33 cellular contexts compared by ENCODE assay signal in the genomic region with DNA sequence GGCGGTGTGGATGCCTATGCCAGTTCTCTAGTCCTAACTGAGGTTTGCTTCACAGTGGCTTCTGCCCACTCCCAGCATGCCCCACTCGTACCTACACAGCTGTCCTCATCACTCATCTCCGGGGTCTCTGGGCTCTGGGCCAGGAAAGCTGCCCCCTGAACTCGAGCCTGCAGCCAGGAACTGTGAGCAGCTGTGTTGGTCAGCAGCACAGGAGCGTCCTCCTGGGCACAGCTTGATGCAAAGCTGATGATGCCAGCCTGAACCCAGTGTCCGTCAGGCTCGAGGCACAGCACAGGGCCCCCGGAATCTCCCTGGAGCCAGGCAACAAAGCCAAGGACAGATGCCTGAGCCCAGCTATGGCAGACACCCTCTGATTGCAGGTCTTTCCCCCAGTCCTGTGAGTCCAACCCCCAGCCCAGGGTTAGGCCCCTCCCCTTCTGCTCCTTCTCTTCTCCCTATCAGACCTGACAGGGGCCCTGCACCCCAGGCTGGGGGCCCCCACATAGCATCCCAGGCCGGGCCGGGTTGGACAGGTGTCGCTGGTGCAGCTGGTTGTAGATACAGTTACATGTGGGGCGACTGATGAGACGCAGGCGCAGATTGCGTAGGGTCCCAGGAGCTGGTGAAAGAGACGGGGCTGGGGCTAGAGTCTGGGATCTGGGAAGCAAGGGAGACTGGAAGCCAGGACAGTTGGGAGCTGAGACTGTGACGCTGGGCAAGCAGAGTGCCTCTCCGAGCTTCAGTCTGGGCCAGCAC. TPM values are rescaled to one million over a fixed set of nuclear protein-coding genes. Genes with fewer than 3 reads are reported as not detected.
DNase-seq lines count a peak whose midpoint lies in the region; ATAC-seq and TF ChIP-seq lines count a peak whose summit lies in the region.
"Had no signal": no experiment of that assay in that cellular context is flagged by ENCODE, and none has a peak within 500 bp of the region (broad histone marks: within the 10 kb centered on the region; RNA-seq: fewer than 3 reads in every experiment).

No MANE protein-coding gene starts in this region.

- H3K9me2 ChIP-seq in Karpas-422 (replicated peaks; ENCODE audit: insufficient read depth, low read length): no peaks in the 10 kb centered on the region
- H3K9me2 ChIP-seq: SK-N-SH had no signal

- peak overlapping the region in 4 of 7 donors; percentile 25 to 73 (median 52) for H3K27ac Mint-ChIP-seq in CD4-positive, alpha-beta memory T cell
- H3K27ac Mint-ChIP-seq in dendritic cell treated with granulocyte-macrophage colony-stimulating factor and Interleukin-4, amounts not matched to agents 40 ng/mL and 50 ng/mL, for 4 days: peak overlapping the region; percentile 7
- peak overlapping the region; percentile 67 for H3K27ac Mint-ChIP-seq in neural crest cell (ENCODE audit: unreplicated experiment)
- H3K27ac Mint-ChIP-seq: activated naive CD4-positive, alpha-beta T cell treated with anti-CD3 and anti-CD28 coated beads for 36 hours; memory B cell; type B pancreatic cell had no signal

- no peak overlapping the region for H3K4ac ChIP-seq in mesendoderm (ENCODE audit: low read depth, low read length)

- H2AK5ac ChIP-seq in mesendoderm (ENCODE audit: low read length): no peak overlapping the region

- peaks cover 13% of the 10 kb centered on the region for H3K36me3 ChIP-seq in CD4-positive, alpha-beta memory T cell (ENCODE audit: insufficient read depth, low read length)
- H3K36me3 ChIP-seq in Karpas-422 (ENCODE audit: insufficient read depth, low read length) (no peaks in the 10 kb centered on the region), mesendoderm (ENCODE audit: control insufficient read depth, insufficient read depth, low read length) (peaks cover 6% of the 10 kb centered on the region)
- H3K36me3 ChIP-seq: breast epithelium, colonic mucosa had no signal

- H3K4me1 Mint-ChIP-seq in CD4-positive, alpha-beta memory T cell: peaks cover 0 to 15% (median 7%) of the 10 kb centered on the region in 4 donors
- peaks cover 25% of the 10 kb centered on the region for H3K4me1 Mint-ChIP-seq in dendritic cell treated with granulocyte-macrophage colony-stimulating factor and Interleukin-4, amounts not matched to agents 40 ng/mL and 50 ng/mL, for 4 days (ENCODE audit: low read depth)
- peaks cover 4% of the 10 kb centered on the region for H3K4me1 Mint-ChIP-seq in neural crest cell

- no peak overlapping the region for H3K27ac ChIP-seq in CD4-positive, alpha-beta memory T cell (ENCODE audit: low read depth, low read length)
- H3K27ac ChIP-seq in Karpas-422 (ENCODE audit: low read length): no peak overlapping the region
- H3K27ac ChIP-seq in mesendoderm (ENCODE audit: low read depth, low read length): no peak overlapping the region
- H3K27ac ChIP-seq: BLaER1 treated with 17β-estradiol and CSF1 and Interleukin-3, amounts not matched to agents 10 nM and 100 nM; breast epithelium; colonic mucosa; foreskin keratinocyte; heart right ventricle had no signal

- TF ChIP-seq CTCF in neural crest cell (conservative IDR thresholded peaks at IDR 0.05): no peak

- no peak overlapping the region for H2BK15ac ChIP-seq in mesendoderm (replicated peaks; ENCODE audit: low read depth)

- H3K27me3 ChIP-seq in CD4-positive, alpha-beta memory T cell (ENCODE audit: insufficient read depth, low read length): no peaks in the 10 kb centered on the region
- no peaks in the 10 kb centered on the region for H3K27me3 ChIP-seq in Karpas-422 (ENCODE audit: low read length)
- H3K27me3 ChIP-seq in mesendoderm (ENCODE audit: insufficient read depth, low read length, poor library complexity): no peaks in the 10 kb centered on the region
- H3K27me3 ChIP-seq: BLaER1 treated with 17β-estradiol and CSF1 and Interleukin-3, amounts not matched to agents 10 nM and 100 nM; breast epithelium; colonic mucosa; foreskin keratinocyte; heart right ventricle had no signal

- ATAC-seq in GM19455 (IDR thresholded peaks at IDR 0.05; ENCODE audit: unreplicated experiment): no peak
- ATAC-seq: esophagus mucosa, heart right ventricle, left colon had no signal

- H3K56ac ChIP-seq in mesendoderm (ENCODE audit: low read length): no peak overlapping the region

- H4K5ac ChIP-seq in mesendoderm (ENCODE audit: low read length): no peak overlapping the region

- H3K4me2 ChIP-seq in Karpas-422 (ENCODE audit: low read depth, low read length, poor library complexity, severe bottlenecking) (no peak overlapping the region), mesendoderm (ENCODE audit: low read length) (no peak overlapping the region)
- H3K4me2 ChIP-seq: BLaER1 treated with 17β-estradiol and CSF1 and Interleukin-3, amounts not matched to agents 10 nM and 100 nM; SK-N-SH; smooth muscle cell had no signal

- CTCF ChIA-PET in CD4-positive, alpha-beta memory T cell (lab: Charles Lee; ENCODE audit: partially characterized antibody): interaction anchor here (1.1 to 1.2 kb wide), 2 partner anchors 8 to 56 kb away, joined by 3 read pairs; a partner anchor contains a TSS

- H3K23ac ChIP-seq in mesendoderm (ENCODE audit: low read length): no peak overlapping the region

- H3K27me3 Mint-ChIP-seq in CD4-positive, alpha-beta memory T cell: no peaks in the 10 kb centered on the region
- H3K27me3 Mint-ChIP-seq in dendritic cell treated with granulocyte-macrophage colony-stimulating factor and Interleukin-4, amounts not matched to agents 40 ng/mL and 50 ng/mL, for 4 days: no peaks in the 10 kb centered on the region
- peaks cover 2% of the 10 kb centered on the region for H3K27me3 Mint-ChIP-seq in neural crest cell (ENCODE audit: low read depth)
- H3K27me3 Mint-ChIP-seq: memory B cell, type B pancreatic cell had no signal

- WGBS in mesendoderm (ENCODE audit: extremely low coverage, insufficient coverage, low lambda C conversion rate): no CpG with 5 or more reads among the region's 18 CpGs

- H2BK120ac ChIP-seq in mesendoderm (ENCODE audit: low read depth, low read length): no peak overlapping the region

- H3K9me3 Mint-ChIP-seq in CD4-positive, alpha-beta memory T cell: no peaks in the 10 kb centered on the region
- no peaks in the 10 kb centered on the region for H3K9me3 Mint-ChIP-seq in dendritic cell treated with granulocyte-macrophage colony-stimulating factor and Interleukin-4, amounts not matched to agents 40 ng/mL and 50 ng/mL, for 4 days
- no peaks in the 10 kb centered on the region for H3K9me3 Mint-ChIP-seq in neural crest cell
- H3K9me3 Mint-ChIP-seq: activated naive CD4-positive, alpha-beta T cell treated with anti-CD3 and anti-CD28 coated beads for 36 hours; memory B cell; type B pancreatic cell had no signal

- no peak overlapping the region for H2BK5ac ChIP-seq in mesendoderm (ENCODE audit: low read length)

- peak overlapping the region in 1 of 8 donors; percentile 12 for H3K4me3 Mint-ChIP-seq in CD4-positive, alpha-beta memory T cell
- no peak overlapping the region for H3K4me3 Mint-ChIP-seq in dendritic cell treated with granulocyte-macrophage colony-stimulating factor and Interleukin-4, amounts not matched to agents 40 ng/mL and 50 ng/mL, for 4 days
- H3K4me3 Mint-ChIP-seq in neural crest cell: peak overlapping the region; percentile 34
- H3K4me3 Mint-ChIP-seq: activated naive CD4-positive, alpha-beta T cell treated with anti-CD3 and anti-CD28 coated beads for 36 hours; memory B cell; type B pancreatic cell had no signal

- H3K9me3 ChIP-seq in CD4-positive, alpha-beta memory T cell (ENCODE audit: control insufficient read depth in 1 of 2, low read length in 2 of 2): no peaks in the 10 kb centered on the region
- H3K9me3 ChIP-seq in Karpas-422 (ENCODE audit: low read length): no peaks in the 10 kb centered on the region
- H3K9me3 ChIP-seq: BLaER1 treated with 17β-estradiol and CSF1 and Interleukin-3, amounts not matched to agents 10 nM and 100 nM; breast epithelium; Caco-2; colonic mucosa; heart right ventricle; SK-N-SH had no signal

- no peak overlapping the region for H3K4me3 ChIP-seq in CD4-positive, alpha-beta memory T cell (ENCODE audit: low read length in 2 of 2)
- H3K4me3 ChIP-seq in Karpas-422 (ENCODE audit: low read length) (no peak overlapping the region), mesendoderm (ENCODE audit: low read length) (no peak overlapping the region)
- H3K4me3 ChIP-seq: BLaER1 treated with 17β-estradiol and CSF1 and Interleukin-3, amounts not matched to agents 10 nM and 100 nM; breast epithelium; colonic mucosa; heart right ventricle; smooth muscle cell had no signal

- no peak overlapping the region for H2AFZ ChIP-seq in Karpas-422 (ENCODE audit: low read length)

- no peak overlapping the region for H3K18ac ChIP-seq in mesendoderm (ENCODE audit: low read length)

- no peaks in the 10 kb centered on the region for H3K79me1 ChIP-seq in mesendoderm (ENCODE audit: low read length)

- POLR2A ChIA-PET in CD4-positive, alpha-beta memory T cell (lab: Charles Lee; ENCODE audit: partially characterized antibody): interaction anchor here (0.8 to 2.7 kb wide), 5 partner anchors 8 to 94 kb away, joined by 3 to 12 read pairs (median 4); a partner anchor contains a TSS

- DNase-seq in CD4-positive, alpha-beta memory T cell: no peak
- DNase-seq in Karpas-422 (peak; percentile 39), neural crest cell (ENCODE audit: low read depth, low spot score) (no peak), NCI-H2171 (lab: John Stamatoyannopoulos, UW) (no peak), NK-92 (lab: John Stamatoyannopoulos, UW; ENCODE audit: unreplicated experiment) (no peak), mesendoderm (no peak)
- DNase-seq: activated CD4-positive, alpha-beta T cell treated with anti-CD3 and anti-CD28 coated beads for 48 hours; activated naive CD4-positive, alpha-beta T cell treated with anti-CD3 and anti-CD28 coated beads for 36 hours; amniotic stem cell; Caco-2; colonic mucosa; DMS79; effector memory CD4-positive, alpha-beta T cell; foreskin keratinocyte; GF-D8; heart right ventricle; KBM-7; left colon; NCI-H1417 treated with DMSO at 0.1 percent for 48 hours; NCI-H2081; NCI-H345; NCI-H748 treated with DMSO at 0.1 percent for 48 hours; occipital lobe; SK-N-SH; stimulated activated CD4-positive, alpha-beta T cell treated with anti-CD3 and anti-CD28 coated beads, Interleukin-2, amount 100 ng/mL, for 24 hours had no signal

- H3K36me3 Mint-ChIP-seq in CD4-positive, alpha-beta memory T cell: peaks cover 4 to 28% of the 10 kb centered on the region in 2 donors
- peaks cover 99% of the 10 kb centered on the region for H3K36me3 Mint-ChIP-seq in dendritic cell treated with granulocyte-macrophage colony-stimulating factor and Interleukin-4, amounts not matched to agents 40 ng/mL and 50 ng/mL, for 4 days (ENCODE audit: low read depth)
- peaks cover 2% of the 10 kb centered on the region for H3K36me3 Mint-ChIP-seq in neural crest cell (ENCODE audit: low read depth)
- H3K36me3 Mint-ChIP-seq: type B pancreatic cell had no signal

- no peaks in the 10 kb centered on the region; the same call in 1 of the 2 replicates for H4K20me1 ChIP-seq in Karpas-422 (ENCODE audit: insufficient read depth, low read depth, low read length)

- peaks cover 10% of the 10 kb centered on the region for H3K4me1 ChIP-seq in CD4-positive, alpha-beta memory T cell (ENCODE audit: insufficient read depth, low read length)
- H3K4me1 ChIP-seq in Karpas-422 (ENCODE audit: low read length) (peaks cover 12% of the 10 kb centered on the region), mesendoderm (ENCODE audit: control insufficient read depth, low read depth, low read length) (no peaks in the 10 kb centered on the region)
- H3K4me1 ChIP-seq: breast epithelium, Caco-2, colonic mucosa, foreskin keratinocyte had no signal

- no peak overlapping the region for H3K9ac ChIP-seq in Karpas-422 (ENCODE audit: low read length)
- H3K9ac ChIP-seq in mesendoderm (ENCODE audit: low read length): no peak overlapping the region
- H3K9ac ChIP-seq: SK-N-SH had no signal

- H4K8ac ChIP-seq in mesendoderm (ENCODE audit: low read depth, low read length): no peak overlapping the region

- H3K79me2 ChIP-seq in Karpas-422 (ENCODE audit: low read length): 0 out of 2 replicates have a peak, but pooled peaks cover 3% of the 10 kb centered on the region
- no peaks in the 10 kb centered on the region for H3K79me2 ChIP-seq in mesendoderm (ENCODE audit: control insufficient read depth, insufficient read depth, low read length)

- intact Hi-C loops in CD4-positive, alpha-beta memory T cell (cut with micrococcal nuclease): no loop called here
- intact Hi-C loops in dendritic cell treated with granulocyte-macrophage colony-stimulating factor and Interleukin-4, amounts not matched to agents 40 ng/mL and 50 ng/mL, for 4 days (cut with micrococcal nuclease): no loop called here

RNA-seq across cellular contexts. Expression of a gene that starts 2.7 kb away (rescaled TPM):
- 10 to 100 TPM; 13.3 to 13.5 TPM for total RNA-seq in CD4-positive, alpha-beta memory T cell
- under 1 TPM; 0.43 to 0.69 TPM for polyA plus RNA-seq in CD4-positive, alpha-beta memory T cell
- total RNA-seq in Karpas-422 (2014; rRNA removed; shearing (Covaris generic); ENCODE audit: low replicate concordance): 3.2 and 4.0 TPM in 2 replicates
- 3.7 and 4.4 TPM in 2 replicates for total RNA-seq in neural crest cell
- 0.91 TPM for polyA plus RNA-seq in mesendoderm (2013, experiment 1 of 2)
- polyA plus RNA-seq in mesendoderm (2013, experiment 2 of 2): 0.99 TPM

RNA-seq across cellular contexts. Expression of a gene that starts 8.5 kb away (rescaled TPM):
- total RNA-seq in CD4-positive, alpha-beta memory T cell: 10 to 100 TPM; 48.9 to 51.3 TPM
- 100 to 1,000 TPM in 1 of 2 donors, 10 to 100 TPM in 1; 93.7 to 114 TPM for polyA plus RNA-seq in CD4-positive, alpha-beta memory T cell
- total RNA-seq in Karpas-422 (2014; rRNA removed; shearing (Covaris generic); ENCODE audit: low replicate concordance): 70.2 and 93.9 TPM in 2 replicates
- 62.4 and 70.1 TPM in 2 replicates for total RNA-seq in neural crest cell
- polyA plus RNA-seq in mesendoderm (2013, experiment 1 of 2): 106 TPM
- 104 TPM for polyA plus RNA-seq in mesendoderm (2013, experiment 2 of 2)

RNA-seq across cellular contexts. Expression of a gene that starts 11.8 kb away (rescaled TPM):
- 10 to 100 TPM; 46.9 to 47.0 TPM for total RNA-seq in CD4-positive, alpha-beta memory T cell
- 1 to 10 TPM in 1 of 2 donors, under 1 TPM in 1; 0.77 to 8.9 TPM for polyA plus RNA-seq in CD4-positive, alpha-beta memory T cell
- total RNA-seq in Karpas-422 (2014; rRNA removed; shearing (Covaris generic); ENCODE audit: low replicate concordance): 22.0 and 23.3 TPM in 2 replicates
- 32.3 and 32.4 TPM in 2 replicates for total RNA-seq in neural crest cell
- 8.5 TPM for polyA plus RNA-seq in mesendoderm (2013, experiment 1 of 2)
- polyA plus RNA-seq in mesendoderm (2013, experiment 2 of 2): 9.0 TPM

RNA-seq across cellular contexts. Expression of a gene that starts 12.0 kb away (rescaled TPM):
- total RNA-seq in CD4-positive, alpha-beta memory T cell: 10 to 100 TPM; 11.7 to 13.6 TPM
- polyA plus RNA-seq in CD4-positive, alpha-beta memory T cell: 1 to 10 TPM; 3.0 to 6.8 TPM
- 6.0 and 7.7 TPM in 2 replicates for total RNA-seq in Karpas-422 (2014; rRNA removed; shearing (Covaris generic); ENCODE audit: low replicate concordance)
- 16.8 and 19.7 TPM in 2 replicates for total RNA-seq in neural crest cell
- polyA plus RNA-seq in mesendoderm (2013, experiment 1 of 2): 9.6 TPM
- 8.2 TPM for polyA plus RNA-seq in mesendoderm (2013, experiment 2 of 2)

RNA-seq across cellular contexts. Expression of a gene that starts 22.1 kb away (rescaled TPM):
- total RNA-seq in CD4-positive, alpha-beta memory T cell: 10 to 100 TPM; 17.0 to 21.1 TPM
- 10 to 100 TPM; 22.3 to 24.3 TPM for polyA plus RNA-seq in CD4-positive, alpha-beta memory T cell
- total RNA-seq in Karpas-422 (2014; rRNA removed; shearing (Covaris generic); ENCODE audit: low replicate concordance): 28.4 and 37.5 TPM in 2 replicates
- 42.4 and 43.5 TPM in 2 replicates for total RNA-seq in neural crest cell
- 38.4 TPM for polyA plus RNA-seq in mesendoderm (2013, experiment 1 of 2)
- polyA plus RNA-seq in mesendoderm (2013, experiment 2 of 2): 38.4 TPM

Comparison
In these comparisons a context has a peak if more than half of its experiments do, and no peak if none do; other contexts are left out.
1. H3K27ac Mint-ChIP-seq: peak in every context shown above with its lines; median percentile 67 in neural crest cell; 52 in CD4-positive, alpha-beta memory T cell; 7 in dendritic cell treated with granulocyte-macrophage colony-stimulating factor and Interleukin-4, amounts not matched to agents 40 ng/mL and 50 ng/mL, for 4 days.